In genomic region chr18:46547520-46547919, GRCh38 we compare ENCODE assay signal across 19 cellular contexts.
"Had no signal": no experiment of that assay in that cellular context is flagged by ENCODE, and none has a peak within 500 bp of the region (broad histone marks: within the 10 kb centered on the region; RNA-seq: fewer than 3 reads in every experiment).

No MANE protein-coding gene starts in this region.

- H3K36me3 ChIP-seq: esophagus muscularis mucosa, gastrocnemius medialis, lower lobe of right lung had no signal

- DNase-seq: dermis blood vessel endothelial cell; dorsolateral prefrontal cortex; effector CD4-positive, alpha-beta T cell; effector memory CD4-positive, alpha-beta T cell; foreskin fibroblast; foreskin melanocyte; gastrocnemius medialis; glutamatergic neuron; head of caudate nucleus; heart right ventricle; hippocampal formation; left cardiac atrium; left ventricle myocardium superior; lower lobe of right lung; mesenchymal stem cell; mucosa of descending colon; naive B cell had no signal

- H3K27ac ChIP-seq: coronary artery, dorsolateral prefrontal cortex, esophagus muscularis mucosa, gastrocnemius medialis, heart right ventricle, lower lobe of right lung had no signal

- H3K27me3 ChIP-seq: dorsolateral prefrontal cortex, esophagus muscularis mucosa, gastrocnemius medialis, heart right ventricle had no signal

- H3K4me1 ChIP-seq: esophagus muscularis mucosa, gastrocnemius medialis, heart right ventricle, lower lobe of right lung had no signal

- H3K9me3 ChIP-seq: gastrocnemius medialis, lower lobe of right lung, mucosa of descending colon had no signal

- H3K4me3 ChIP-seq: coronary artery, dorsolateral prefrontal cortex, esophagus muscularis mucosa, gastrocnemius medialis, heart right ventricle, lower lobe of right lung, mucosa of descending colon had no signal

- ATAC-seq: gastrocnemius medialis, heart right ventricle, left ventricle myocardium superior, mucosa of descending colon had no signal
